ENCODE assay signal across 19 cellular contexts in the genomic region with DNA sequence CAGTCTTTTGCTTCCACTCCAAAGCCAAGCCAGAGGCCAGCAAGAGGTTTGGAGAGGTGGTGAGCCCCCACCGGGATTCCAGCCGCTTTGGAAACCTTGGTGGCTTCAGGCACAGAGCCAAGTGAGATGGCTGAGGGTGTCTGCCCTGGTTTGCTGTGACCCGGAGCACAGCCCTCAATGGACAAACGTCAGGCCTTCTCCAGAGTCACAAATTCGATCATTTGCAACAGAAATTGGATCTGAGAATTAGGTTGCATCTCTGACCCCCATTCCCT. TPM values are rescaled to one million over a fixed set of nuclear protein-coding genes. Genes with fewer than 3 reads are reported as not detected.
A peak's percentile ranks its signal among the peaks of the same experiment; 100 is the strongest.
DNase-seq lines count a peak whose midpoint lies in the region; ATAC-seq and TF ChIP-seq lines count a peak whose summit lies in the region.
"Had no signal": no experiment of that assay in that cellular context is flagged by ENCODE, and none has a peak within 500 bp of the region (broad histone marks: within the 10 kb centered on the region; RNA-seq: fewer than 3 reads in every experiment).

No MANE protein-coding gene starts in this region.

- POLR2A ChIA-PET in PC-9 (lab: Charles Lee; ENCODE audit: unreplicated experiment), result no interaction called here

- H2AFZ ChIP-seq in GM23338 (peak overlapping the region; percentile 77), PC-9 (no peak overlapping the region)
- H2AFZ ChIP-seq: parathyroid adenoma had no signal

- H3K9me3 Mint-ChIP-seq in GM23338, result no peaks in the 10 kb centered on the region

- no peaks in the 10 kb centered on the region for H3K9me2 ChIP-seq in GM23338 (ENCODE audit: insufficient read depth)
- H3K9me2 ChIP-seq in PC-9 (ENCODE audit: insufficient read depth), result no peaks in the 10 kb centered on the region

- TF ChIP-seq CTCF in GM23338 (conservative IDR thresholded peaks at IDR 0.05; ENCODE audit: low read depth in 2 of 2) (no peak), PC-9 (conservative IDR thresholded peaks at IDR 0.05) (no peak)

- H3K27ac Mint-ChIP-seq in GM23338, result peak overlapping the region; percentile 71; the same call in 1 of the 2 replicates
- H3K27ac Mint-ChIP-seq: activated naive CD8-positive, alpha-beta T cell had no signal

- H4K20me1 ChIP-seq in GM23338 (replicated peaks; ENCODE audit: insufficient read depth) (peaks cover 5% of the 10 kb centered on the region; the same call in 1 of the 2 replicates), PC-9 (ENCODE audit: insufficient read depth) (no peaks in the 10 kb centered on the region)

- H3K27me3 Mint-ChIP-seq in GM23338 (ENCODE audit: insufficient read depth, low read depth, poor library complexity), result peaks cover 59% of the 10 kb centered on the region

- peaks cover 63% of the 10 kb centered on the region for H3K4me1 Mint-ChIP-seq in GM23338

- no peak for ATAC-seq in GM23338
- ATAC-seq: gastroesophageal sphincter had no signal

- DNase-seq in GM23338 (ENCODE audit: low spot score) (no peak), PC-9 (no peak), retina (peak; percentile 12), C1 segment of cervical spinal cord (lab: John Stamatoyannopoulos, UW) (no peak), DMS79 treated with DMSO at 0.1 percent for 48 hours (lab: John Stamatoyannopoulos, UW) (no peak), NCI-H2029 treated with DMSO at 0.1 percent for 48 hours (lab: John Stamatoyannopoulos, UW) (no peak)
- DNase-seq: effector CD8-positive, alpha-beta T cell; Karpas-422; kidney glomerular epithelial cell; T-helper 1 cell had no signal

- peaks cover 51% of the 10 kb centered on the region for H3K27me3 ChIP-seq in GM23338 (ENCODE audit: insufficient read depth)
- no peaks in the 10 kb centered on the region for H3K27me3 ChIP-seq in PC-9 (ENCODE audit: insufficient read depth, low read depth)
- peaks cover 60% of the 10 kb centered on the region for H3K27me3 ChIP-seq in iPS-18a (ENCODE audit: control insufficient read depth, insufficient read depth, low read length)

- BruUV-seq in PC-9 (replicated peaks; lab: Mats Ljungman, UMichigan), result TSS peak; percentile 64

- peak overlapping the region; percentile 99 for H3K4me2 ChIP-seq in GM23338
- peak overlapping the region; percentile 62 for H3K4me2 ChIP-seq in PC-9

- no peaks in the 10 kb centered on the region for H3K36me3 ChIP-seq in GM23338 (ENCODE audit: insufficient read depth)
- H3K36me3 ChIP-seq in PC-9 (ENCODE audit: low read depth), result no peaks in the 10 kb centered on the region
- no peaks in the 10 kb centered on the region for H3K36me3 ChIP-seq in iPS-18a (ENCODE audit: control insufficient read depth, low read depth, low read length)
- H3K36me3 ChIP-seq: esophagus muscularis mucosa, gastroesophageal sphincter, vagina had no signal

- intact Hi-C loops in PC-9 (cut with micrococcal nuclease; ENCODE audit: unreplicated experiment), result no loop called here

- peak overlapping the region; percentile 81 for H3K4me3 ChIP-seq in GM23338
- H3K4me3 ChIP-seq in PC-9, result peak overlapping the region; percentile 59; the same call in 1 of the 2 replicates
- H3K4me3 ChIP-seq in iPS-18a (ENCODE audit: low read length), result peak overlapping the region; percentile 67
- H3K4me3 ChIP-seq: lung had no signal

- H3K9me3 ChIP-seq in PC-9 (ENCODE audit: insufficient read depth, low read depth), result no peaks in the 10 kb centered on the region
- H3K9me3 ChIP-seq in iPS-18a (ENCODE audit: control insufficient read depth, low read depth, low read length), result no peaks in the 10 kb centered on the region
- H3K9me3 ChIP-seq: esophagus muscularis mucosa, gastroesophageal sphincter, vagina had no signal

- CTCF ChIA-PET in PC-9 (lab: Charles Lee), result no interaction called here

- H3K27ac ChIP-seq in GM23338 (ENCODE audit: low read depth), result 0 out of 2 replicates have a peak overlapping the region, but pooled peaks have one; percentile 83
- no peak overlapping the region for H3K27ac ChIP-seq in PC-9
- no peak overlapping the region for H3K27ac ChIP-seq in iPS-18a (ENCODE audit: low read length)
- H3K27ac ChIP-seq: esophagus muscularis mucosa, gastroesophageal sphincter, parathyroid adenoma, vagina had no signal

- peak overlapping the region; percentile 76 for H3K4me3 Mint-ChIP-seq in GM23338

- H3K79me2 ChIP-seq in GM23338 (replicated peaks; ENCODE audit: insufficient read depth) (no peaks in the 10 kb centered on the region; the same call in 1 of the 2 replicates), PC-9 (ENCODE audit: low read depth) (peaks cover 12% of the 10 kb centered on the region; the same call in 1 of the 2 replicates)
- H3K79me2 ChIP-seq: parathyroid adenoma had no signal

- peaks cover 63% of the 10 kb centered on the region for H3K4me1 ChIP-seq in GM23338 (ENCODE audit: insufficient read depth)
- peaks cover 13% of the 10 kb centered on the region; the same call in 1 of the 2 replicates for H3K4me1 ChIP-seq in PC-9 (replicated peaks; ENCODE audit: insufficient read depth)
- peaks cover 50% of the 10 kb centered on the region for H3K4me1 ChIP-seq in iPS-18a (ENCODE audit: control insufficient read depth, low read depth, low read length)
- H3K4me1 ChIP-seq: parathyroid adenoma had no signal

- H3K36me3 Mint-ChIP-seq in GM23338 (ENCODE audit: low read depth), result peaks cover 12% of the 10 kb centered on the region
- H3K36me3 Mint-ChIP-seq: activated naive CD8-positive, alpha-beta T cell had no signal

- H3K9ac ChIP-seq in iPS-18a (ENCODE audit: low read length), result peak overlapping the region; percentile 2
- H3K9ac ChIP-seq: parathyroid adenoma had no signal

- H3F3A ChIP-seq in GM23338 (replicated peaks; ENCODE audit: low read depth) (peaks cover 29% of the 10 kb centered on the region), PC-9 (ENCODE audit: insufficient read depth, low read depth) (no peaks in the 10 kb centered on the region)

TF ChIP-seq in GM23338, 12 proteins besides CTCF, POLR2A, EP300 and RAD21 (continues in another document):
- no peak for TF ChIP-seq NANOG (IDR thresholded peaks at IDR 0.05; ENCODE audit: borderline replicate concordance)
- TF ChIP-seq POLR2AphosphoS5 (IDR thresholded peaks at IDR 0.05; ENCODE audit: low read depth), result no peak
- no peak for TF ChIP-seq CREB1 (CRISPR knock-in tag; IDR thresholded peaks at IDR 0.05; ENCODE audit: low read depth)
- TF ChIP-seq STAT1 (IDR thresholded peaks at IDR 0.05; ENCODE audit: unreplicated experiment), result no peak
- TF ChIP-seq ZNF331 (CRISPR knock-in tag; IDR thresholded peaks at IDR 0.05; ENCODE audit: low read depth), result no peak

RNA-seq across cellular contexts. Expression of gene NKX1-2, which starts 0.9 kb away (rescaled TPM):
- total RNA-seq in GM23338 (2014; rRNA removed; shearing (Covaris generic)), result 37.0 and 39.4 TPM in 2 replicates
- polyA plus RNA-seq in GM23338 (2016; fragmentation: Nextera tagmentation; extraction: Ambion mirVana), result 9.4 and 9.8 TPM in 2 replicates
- total RNA-seq in PC-9 (2021), result 1.6 and 2.9 TPM in 2 replicates
- total RNA-seq: chondrocyte, esophagus muscularis mucosa, myocyte had no signal

RNA-seq across cellular contexts. Expression of gene LHPP, which starts 10.9 kb away (rescaled TPM):
- 34.1 and 40.2 TPM in 2 replicates for total RNA-seq in GM23338 (2014; rRNA removed; shearing (Covaris generic))
- polyA plus RNA-seq in GM23338 (2016; fragmentation: Nextera tagmentation; extraction: Ambion mirVana), result 25.5 and 27.4 TPM in 2 replicates
- 23.3 and 24.7 TPM in 2 replicates for total RNA-seq in PC-9 (2021)

RNA-seq across cellular contexts. Expression of gene OAT, which starts 32.0 kb away (rescaled TPM):
- 139 and 158 TPM in 2 replicates for total RNA-seq in GM23338 (2014; rRNA removed; shearing (Covaris generic))
- 131 and 136 TPM in 2 replicates for polyA plus RNA-seq in GM23338 (2016; fragmentation: Nextera tagmentation; extraction: Ambion mirVana)
- 73.8 and 130 TPM in 2 replicates for total RNA-seq in PC-9 (2021)
